Comparison of ENCODE assay signal across 9 cellular contexts in the genomic region with DNA sequence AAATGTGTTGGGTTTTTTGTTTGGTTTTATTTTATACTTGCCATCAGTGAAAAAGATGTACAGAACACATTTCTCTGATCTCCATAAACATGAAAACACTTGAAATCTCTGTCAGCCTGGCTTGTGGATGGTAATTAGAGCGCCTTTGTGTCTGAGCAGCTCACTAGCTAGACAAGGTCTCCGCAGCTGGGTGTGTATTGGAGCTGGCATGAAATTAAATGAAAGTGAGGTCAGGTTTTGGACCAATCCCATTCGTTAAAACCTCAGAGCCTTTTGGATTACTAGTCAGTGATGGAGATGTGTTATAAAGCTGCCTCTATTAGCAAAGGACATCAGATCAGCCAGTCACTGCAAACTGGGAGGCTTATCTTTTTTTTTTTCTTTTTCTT. TPM values are rescaled to one million over a fixed set of nuclear protein-coding genes. Genes with fewer than 3 reads are reported as not detected.
DNase-seq lines count a peak whose midpoint lies in the region; ATAC-seq and TF ChIP-seq lines count a peak whose summit lies in the region.
"Had no signal": no experiment of that assay in that cellular context is flagged by ENCODE, and none has a peak within 500 bp of the region (broad histone marks: within the 10 kb centered on the region; RNA-seq: fewer than 3 reads in every experiment).

No MANE protein-coding gene starts in this region.

- H3K9me2 ChIP-seq in PC-3 (replicated peaks; ENCODE audit: low read length) = no peaks in the 10 kb centered on the region

- BruUV-seq in PC-3 (replicated peaks; lab: Mats Ljungman, UMichigan) = no TSS peak

- no peak for TF ChIP-seq CTCF in PC-3 (conservative IDR thresholded peaks at IDR 0.05; ENCODE audit: low read depth, low read length)

- no peaks in the 10 kb centered on the region for H3K9me3 ChIP-seq in CD4-positive, CD25-positive, alpha-beta regulatory T cell (ENCODE audit: control insufficient read depth in 2 of 2, low read length in 2 of 2)
- H3K9me3 ChIP-seq in HUES64 (ENCODE audit: insufficient read depth, low read depth, low read length) = no peaks in the 10 kb centered on the region
- H3K9me3 ChIP-seq in mucosa of stomach (ENCODE audit: control insufficient read depth, low read length) = no peaks in the 10 kb centered on the region
- H3K9me3 ChIP-seq in PC-3 (ENCODE audit: low read length) = no peaks in the 10 kb centered on the region

- ATAC-seq in CD4-positive, CD25-positive, alpha-beta regulatory T cell (ENCODE audit: low read depth in 2 of 2) = no peak
- no peak for ATAC-seq in activated naive CD8-positive, alpha-beta T cell treated with anti-CD3 and anti-CD28 coated beads, Interleukin-2, amount 10 ng/mL, durations not matched to agents 7 days and 5 days (ENCODE audit: low read depth)
- no peak for ATAC-seq in PC-3

- peak overlapping the region; percentile 92 to 95 (median 94) for H3K4me3 Mint-ChIP-seq in CD4-positive, CD25-positive, alpha-beta regulatory T cell
- H3K4me3 Mint-ChIP-seq in activated naive CD8-positive, alpha-beta T cell treated with anti-CD3 and anti-CD28 coated beads, Interleukin-2, amount 10 ng/mL, durations not matched to agents 7 days and 5 days = peak overlapping the region; percentile 89

- intact Hi-C loops in PC-3 (cut with micrococcal nuclease) = no loop called here

- H3K27me3 ChIP-seq in CD4-positive, CD25-positive, alpha-beta regulatory T cell (ENCODE audit: control insufficient read depth, insufficient read depth, low read length) = no peaks in the 10 kb centered on the region
- peaks cover 37% of the 10 kb centered on the region for H3K27me3 ChIP-seq in HUES64 (ENCODE audit: insufficient read depth, low read length)
- no peaks in the 10 kb centered on the region for H3K27me3 ChIP-seq in mucosa of stomach (ENCODE audit: control insufficient read depth, insufficient read depth, low read length)
- no peaks in the 10 kb centered on the region for H3K27me3 ChIP-seq in PC-3 (ENCODE audit: low read length)

- H3K9ac ChIP-seq in HUES64 (ENCODE audit: low read depth, low read length) (peak overlapping the region; percentile 45), mucosa of stomach (ENCODE audit: low read length) (peak overlapping the region; percentile 89), PC-3 (ENCODE audit: low read length) (no peak overlapping the region)

- no peaks in the 10 kb centered on the region for H3K36me3 ChIP-seq in CD4-positive, CD25-positive, alpha-beta regulatory T cell (ENCODE audit: control insufficient read depth, insufficient read depth, low read length)
- H3K36me3 ChIP-seq in HUES64 (ENCODE audit: insufficient read depth, low read length) = no peaks in the 10 kb centered on the region
- H3K36me3 ChIP-seq in mucosa of stomach (ENCODE audit: control insufficient read depth, insufficient read depth, low read length) = no peaks in the 10 kb centered on the region
- no peaks in the 10 kb centered on the region for H3K36me3 ChIP-seq in PC-3 (ENCODE audit: low read depth, low read length)

- WGBS in HUES64 = 54% methylated on average over 3 of the region's 3 CpGs

- H3K27ac ChIP-seq in CD4-positive, CD25-positive, alpha-beta regulatory T cell (ENCODE audit: insufficient read depth, low read length, poor library complexity, severe bottlenecking) = no peak overlapping the region
- no peak overlapping the region for H3K27ac ChIP-seq in HUES64 (ENCODE audit: low read depth, low read length)
- H3K27ac ChIP-seq in PC-3 (ENCODE audit: low read length) = no peak overlapping the region

- peaks cover 27% of the 10 kb centered on the region for H3K4me1 ChIP-seq in CD4-positive, CD25-positive, alpha-beta regulatory T cell (ENCODE audit: control insufficient read depth, insufficient read depth, low read length, poor library complexity, severe bottlenecking)
- H3K4me1 ChIP-seq in HUES64 (ENCODE audit: insufficient read depth, low read length) (peaks cover 22% of the 10 kb centered on the region), mucosa of stomach (ENCODE audit: control insufficient read depth, insufficient read depth, low read length) (peaks cover 40% of the 10 kb centered on the region), PC-3 (ENCODE audit: insufficient read depth, low read length) (peaks cover 9% of the 10 kb centered on the region)

- CTCF ChIA-PET in PC-3 (lab: Charles Lee) = no interaction called here

- H3K9me3 Mint-ChIP-seq in CD4-positive, CD25-positive, alpha-beta regulatory T cell = peaks cover 0 to 2% (median 0%) of the 10 kb centered on the region in 7 donors
- H3K9me3 Mint-ChIP-seq in activated naive CD8-positive, alpha-beta T cell treated with anti-CD3 and anti-CD28 coated beads, Interleukin-2, amount 10 ng/mL, durations not matched to agents 7 days and 5 days = no peaks in the 10 kb centered on the region

- peak overlapping the region; percentile 52 for H3K4me3 ChIP-seq in CD4-positive, CD25-positive, alpha-beta regulatory T cell (ENCODE audit: low read depth, low read length)
- H3K4me3 ChIP-seq in HUES64 (ENCODE audit: low read length) = peak overlapping the region; percentile 68
- H3K4me3 ChIP-seq in mucosa of stomach (ENCODE audit: low read length) = peak overlapping the region; percentile 71
- no peak overlapping the region for H3K4me3 ChIP-seq in PC-3 (ENCODE audit: low read length)

- no peak overlapping the region for H2AFZ ChIP-seq in PC-3 (ENCODE audit: low read length)

- H4K20me1 ChIP-seq in PC-3 (ENCODE audit: low read length) = no peaks in the 10 kb centered on the region

- peaks cover 12% of the 10 kb centered on the region for H3K27me3 Mint-ChIP-seq in CD4-positive, CD25-positive, alpha-beta regulatory T cell
- peaks cover 5% of the 10 kb centered on the region for H3K27me3 Mint-ChIP-seq in activated naive CD8-positive, alpha-beta T cell treated with anti-CD3 and anti-CD28 coated beads, Interleukin-2, amount 10 ng/mL, durations not matched to agents 7 days and 5 days

- H3K4me2 ChIP-seq in PC-3 (ENCODE audit: low read length) = no peak overlapping the region

- peak overlapping the region; percentile 52 to 92 (median 81) for H3K27ac Mint-ChIP-seq in CD4-positive, CD25-positive, alpha-beta regulatory T cell
- H3K27ac Mint-ChIP-seq in activated naive CD8-positive, alpha-beta T cell treated with anti-CD3 and anti-CD28 coated beads, Interleukin-2, amount 10 ng/mL, durations not matched to agents 7 days and 5 days = no peak overlapping the region

- no peaks in the 10 kb centered on the region for H3K79me2 ChIP-seq in PC-3 (ENCODE audit: low read length)

- POLR2A ChIA-PET in activated naive CD8-positive, alpha-beta T cell treated with anti-CD3 and anti-CD28 coated beads, Interleukin-2, amount 10 ng/mL, durations not matched to agents 7 days and 5 days (lab: Charles Lee) = interaction anchor here (4.4 kb wide), 1 partner anchor 11 kb away, joined by 54 read pairs; the partner anchor contains the start of gene FRAT2
- POLR2A ChIA-PET in PC-3 (lab: Charles Lee; ENCODE audit: unreplicated experiment) = no interaction called here

- no peaks in the 10 kb centered on the region for H3K36me3 Mint-ChIP-seq in CD4-positive, CD25-positive, alpha-beta regulatory T cell
- peaks cover 2% of the 10 kb centered on the region for H3K36me3 Mint-ChIP-seq in activated naive CD8-positive, alpha-beta T cell treated with anti-CD3 and anti-CD28 coated beads, Interleukin-2, amount 10 ng/mL, durations not matched to agents 7 days and 5 days

- H3K4me1 Mint-ChIP-seq in CD4-positive, CD25-positive, alpha-beta regulatory T cell = peaks cover 12 to 45% (median 26%) of the 10 kb centered on the region in 4 donors
- H3K4me1 Mint-ChIP-seq in activated naive CD8-positive, alpha-beta T cell treated with anti-CD3 and anti-CD28 coated beads, Interleukin-2, amount 10 ng/mL, durations not matched to agents 7 days and 5 days = peaks cover 24% of the 10 kb centered on the region

- H3F3A ChIP-seq in PC-3 (ENCODE audit: low read length, unreplicated experiment) = no peaks in the 10 kb centered on the region

- DNase-seq in CD4-positive, CD25-positive, alpha-beta regulatory T cell = no peak
- DNase-seq in activated naive CD8-positive, alpha-beta T cell treated with anti-CD3 and anti-CD28 coated beads, Interleukin-2, amount 10 ng/mL, durations not matched to agents 7 days and 5 days = no peak
- DNase-seq in PC-3 = no peak
- no peak for DNase-seq in KG1 (lab: John Stamatoyannopoulos, UW)
- no peak for DNase-seq in activated naive CD4-positive, alpha-beta T cell treated with Interleukin-2 at 50 U/mL for 16 hours
- no peak for DNase-seq in NCI-H146 (lab: John Stamatoyannopoulos, UW)
- DNase-seq: SIG-M5 had no signal

RNA-seq across cellular contexts. Expression of gene FRAT1, which starts 2.7 kb away (rescaled TPM):
- total RNA-seq in CD4-positive, CD25-positive, alpha-beta regulatory T cell = 28.2 TPM
- 1 to 10 TPM; 5.6 to 8.9 (median 6.4) TPM for polyA plus RNA-seq in CD4-positive, CD25-positive, alpha-beta regulatory T cell
- polyA plus RNA-seq in HUES64 (2013, experiment 1 of 2) = 2.4 TPM
- polyA plus RNA-seq in HUES64 (2013, experiment 2 of 2) = 2.2 TPM
- total RNA-seq in activated naive CD8-positive, alpha-beta T cell treated with anti-CD3 and anti-CD28 coated beads, Interleukin-2, amount 10 ng/mL, durations not matched to agents 7 days and 5 days = 10 to 100 TPM; 11.0 to 11.7 TPM
- 4.1 and 4.4 TPM in 2 replicates for total RNA-seq in PC-3 (2014; rRNA removed)

RNA-seq across cellular contexts. Expression of gene FRAT2, which starts 12.7 kb away (rescaled TPM):
- total RNA-seq in CD4-positive, CD25-positive, alpha-beta regulatory T cell = 28.0 TPM
- polyA plus RNA-seq in CD4-positive, CD25-positive, alpha-beta regulatory T cell = 10 to 100 TPM in 3 of 4 donors, 1 to 10 TPM in 1; 8.8 to 17.2 (median 10.9) TPM
- 33.7 TPM for polyA plus RNA-seq in HUES64 (2013, experiment 1 of 2)
- 29.7 TPM for polyA plus RNA-seq in HUES64 (2013, experiment 2 of 2)
- total RNA-seq in activated naive CD8-positive, alpha-beta T cell treated with anti-CD3 and anti-CD28 coated beads, Interleukin-2, amount 10 ng/mL, durations not matched to agents 7 days and 5 days = 10 to 100 TPM; 15.3 to 16.7 TPM
- 19.2 and 26.7 TPM in 2 replicates for total RNA-seq in PC-3 (2014; rRNA removed)

RNA-seq across cellular contexts. Expression of gene ARHGAP19, which starts 29.4 kb away (rescaled TPM):
- 12.9 TPM for total RNA-seq in CD4-positive, CD25-positive, alpha-beta regulatory T cell
- polyA plus RNA-seq in CD4-positive, CD25-positive, alpha-beta regulatory T cell = 10 to 100 TPM in 1 of 4 donors, 1 to 10 TPM in 3; 4.4 to 11.1 (median 6.8) TPM
- 17.7 TPM for polyA plus RNA-seq in HUES64 (2013, experiment 1 of 2)
- polyA plus RNA-seq in HUES64 (2013, experiment 2 of 2) = 21.8 TPM
- total RNA-seq in activated naive CD8-positive, alpha-beta T cell treated with anti-CD3 and anti-CD28 coated beads, Interleukin-2, amount 10 ng/mL, durations not matched to agents 7 days and 5 days = 10 to 100 TPM; 35.4 to 44.5 TPM
- total RNA-seq in PC-3 (2014; rRNA removed) = 8.5 and 9.8 TPM in 2 replicates
